ENCODE assay signal across 17 cellular contexts in the genomic region with DNA sequence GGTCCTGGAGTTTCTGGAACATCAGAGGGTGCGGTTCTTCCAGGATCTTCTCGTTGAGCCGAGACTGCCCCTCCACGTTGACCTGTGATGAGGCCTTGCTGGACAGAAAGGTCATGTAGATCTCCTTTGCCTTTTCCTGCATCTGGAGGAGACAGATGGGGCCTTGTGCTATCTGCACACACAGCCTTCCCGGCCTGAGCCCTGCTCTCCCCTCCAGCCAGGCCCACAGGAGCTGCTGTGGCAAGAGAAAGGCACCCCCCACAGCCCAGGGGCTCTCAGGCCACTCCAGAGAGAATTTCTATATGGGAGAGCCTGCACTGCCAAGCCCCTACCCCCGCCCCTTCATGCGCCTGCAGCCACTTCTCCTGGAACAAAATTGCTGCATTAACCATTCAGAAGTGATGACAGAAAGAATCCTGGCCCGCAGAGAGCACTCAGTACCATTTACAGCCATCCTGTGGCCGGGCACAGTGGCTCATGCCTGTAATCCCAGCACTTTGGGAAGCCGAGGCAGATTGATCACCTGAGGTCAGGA. TPM values are rescaled to one million over a fixed set of nuclear protein-coding genes. Genes with fewer than 3 reads are reported as not detected.
DNase-seq lines count a peak whose midpoint lies in the region; ATAC-seq and TF ChIP-seq lines count a peak whose summit lies in the region.
"Had no signal": no experiment of that assay in that cellular context is flagged by ENCODE, and none has a peak within 500 bp of the region (broad histone marks: within the 10 kb centered on the region; RNA-seq: fewer than 3 reads in every experiment).

No MANE protein-coding gene starts in this region.

- H3K36me3 ChIP-seq in spleen: peaks cover 0 to 49% (median 7%) of the 10 kb centered on the region in 6 donors
- H3K36me3 ChIP-seq: gastrocnemius medialis had no signal

- no peak for DNase-seq in activated naive CD4-positive, alpha-beta T cell treated with anti-CD3 and anti-CD28 coated beads, Interleukin-2, amount 10 ng/mL, durations not matched to agents 7 days and 5 days
- DNase-seq in activated naive CD4-positive, alpha-beta T cell (lab: John Stamatoyannopoulos, UW): no peak
- DNase-seq in NB4 (ENCODE audit: low read depth) (no peak), spleen (peak; percentile 71), pons (ENCODE audit: low spot score) (no peak)
- no peak for DNase-seq in activated naive CD8-positive, alpha-beta T cell treated with anti-CD3 and anti-CD28 coated beads, Interleukin-2, amount 10 ng/mL, durations not matched to agents 7 days and 5 days
- DNase-seq: activated CD8-positive, alpha-beta memory T cell treated with anti-CD3 and anti-CD28 coated beads for 24 hours; activated effector memory CD4-positive, alpha-beta T cell treated with Interleukin-2 at 50 U/mL for 16 hours; gastrocnemius medialis; NCI-H1048; NCI-H2081; NCI-H524; occipital lobe had no signal

- CTCF ChIA-PET in activated naive CD4-positive, alpha-beta T cell treated with anti-CD3 and anti-CD28 coated beads, Interleukin-2, amount 10 ng/mL, durations not matched to agents 7 days and 5 days (lab: Charles Lee): interaction anchor here (3.8 kb wide), 1 partner anchor 12 kb away, joined by 17 read pairs; no protein-coding TSS in a partner anchor

- 90 to 92% (median 92%) methylated on average over 10 of the region's 10 CpGs for WGBS in spleen, 5 donors

- TF ChIP-seq CTCF in NB4 (IDR thresholded peaks at IDR 0.05; ENCODE audit: low read depth, low read length): no peak
- TF ChIP-seq CTCF in spleen (IDR thresholded peaks at IDR 0.05 in 8 of 11, conservative IDR thresholded peaks at IDR 0.05 in 3 of 11): no peak

- H3K27me3 ChIP-seq in spleen (replicated peaks in 1 of 7): no peaks in the 10 kb centered on the region
- H3K27me3 ChIP-seq: gastrocnemius medialis, SJSA1, vagina had no signal

- intact Hi-C loops in spleen (cut with DNase I; ENCODE audit: low total_unique reads): no loop called here

- H3K4me1 ChIP-seq in spleen: peaks cover 23 to 40% (median 37%) of the 10 kb centered on the region in 6 donors

- H3K4me3 ChIP-seq in NB4 (ENCODE audit: low read depth, low read length) (peak overlapping the region; percentile 38), spleen (no peak overlapping the region)
- H3K4me3 ChIP-seq: gastrocnemius medialis, SJSA1, vagina had no signal

- peaks cover 82% of the 10 kb centered on the region for H3K4me1 Mint-ChIP-seq in activated naive CD4-positive, alpha-beta T cell treated with anti-CD3 and anti-CD28 coated beads, Interleukin-2, amount 10 ng/mL, durations not matched to agents 7 days and 5 days
- H3K4me1 Mint-ChIP-seq in activated naive CD8-positive, alpha-beta T cell treated with anti-CD3 and anti-CD28 coated beads, Interleukin-2, amount 10 ng/mL, durations not matched to agents 7 days and 5 days: peaks cover 61% of the 10 kb centered on the region

- POLR2A ChIA-PET in activated naive CD8-positive, alpha-beta T cell treated with anti-CD3 and anti-CD28 coated beads, Interleukin-2, amount 10 ng/mL, durations not matched to agents 7 days and 5 days (lab: Charles Lee): interaction anchor here (1.5 to 5.5 kb wide), 5 partner anchors 11 to 78 kb away, joined by 3 to 95 read pairs (median 11); a partner anchor contains a TSS

- peak overlapping the region in 7 of 8 donors; percentile 39 to 86 (median 80) for H3K27ac ChIP-seq in spleen
- H3K27ac ChIP-seq: gastrocnemius medialis, SJSA1 had no signal

- no peak for ATAC-seq in activated naive CD8-positive, alpha-beta T cell treated with anti-CD3 and anti-CD28 coated beads, Interleukin-2, amount 10 ng/mL, durations not matched to agents 7 days and 5 days (ENCODE audit: low read depth)
- ATAC-seq in HG03521 (IDR thresholded peaks at IDR 0.05; ENCODE audit: unreplicated experiment) (no peak), HG02571 (IDR thresholded peaks at IDR 0.05; ENCODE audit: unreplicated experiment) (no peak)
- ATAC-seq: gastrocnemius medialis had no signal

- no peak overlapping the region for H3K4me3 Mint-ChIP-seq in activated naive CD4-positive, alpha-beta T cell treated with anti-CD3 and anti-CD28 coated beads, Interleukin-2, amount 10 ng/mL, durations not matched to agents 7 days and 5 days
- H3K4me3 Mint-ChIP-seq in activated naive CD8-positive, alpha-beta T cell treated with anti-CD3 and anti-CD28 coated beads, Interleukin-2, amount 10 ng/mL, durations not matched to agents 7 days and 5 days: peak overlapping the region; percentile 83

- no peaks in the 10 kb centered on the region for H3K27me3 Mint-ChIP-seq in activated naive CD4-positive, alpha-beta T cell treated with anti-CD3 and anti-CD28 coated beads, Interleukin-2, amount 10 ng/mL, durations not matched to agents 7 days and 5 days
- H3K27me3 Mint-ChIP-seq in activated naive CD8-positive, alpha-beta T cell treated with anti-CD3 and anti-CD28 coated beads, Interleukin-2, amount 10 ng/mL, durations not matched to agents 7 days and 5 days: no peaks in the 10 kb centered on the region

- H3K9me3 Mint-ChIP-seq in activated naive CD4-positive, alpha-beta T cell treated with anti-CD3 and anti-CD28 coated beads, Interleukin-2, amount 10 ng/mL, durations not matched to agents 7 days and 5 days: no peaks in the 10 kb centered on the region
- no peaks in the 10 kb centered on the region for H3K9me3 Mint-ChIP-seq in activated naive CD8-positive, alpha-beta T cell treated with anti-CD3 and anti-CD28 coated beads, Interleukin-2, amount 10 ng/mL, durations not matched to agents 7 days and 5 days

- H3K9me3 ChIP-seq in spleen: no peaks in the 10 kb centered on the region
- H3K9me3 ChIP-seq: gastrocnemius medialis, SJSA1, vagina had no signal

- peak overlapping the region; percentile 93 for H3K27ac Mint-ChIP-seq in activated naive CD4-positive, alpha-beta T cell treated with anti-CD3 and anti-CD28 coated beads, Interleukin-2, amount 10 ng/mL, durations not matched to agents 7 days and 5 days
- peak overlapping the region; percentile 84 for H3K27ac Mint-ChIP-seq in activated naive CD8-positive, alpha-beta T cell treated with anti-CD3 and anti-CD28 coated beads, Interleukin-2, amount 10 ng/mL, durations not matched to agents 7 days and 5 days

- peaks cover 56% of the 10 kb centered on the region for H3K36me3 Mint-ChIP-seq in activated naive CD4-positive, alpha-beta T cell treated with anti-CD3 and anti-CD28 coated beads, Interleukin-2, amount 10 ng/mL, durations not matched to agents 7 days and 5 days
- peaks cover 36% of the 10 kb centered on the region for H3K36me3 Mint-ChIP-seq in activated naive CD8-positive, alpha-beta T cell treated with anti-CD3 and anti-CD28 coated beads, Interleukin-2, amount 10 ng/mL, durations not matched to agents 7 days and 5 days

- TF ChIP-seq POLR2A in NB4 (IDR thresholded peaks at IDR 0.05; ENCODE audit: extremely low read depth, insufficient read length): no peak
- TF ChIP-seq POLR2A in spleen (IDR thresholded peaks at IDR 0.05): no peak

RNA-seq across cellular contexts. Expression of a gene that starts 26.9 kb away (rescaled TPM):
- 100 to 1,000 TPM; 157 to 159 TPM for total RNA-seq in activated naive CD8-positive, alpha-beta T cell treated with anti-CD3 and anti-CD28 coated beads, Interleukin-2, amount 10 ng/mL, durations not matched to agents 7 days and 5 days
- 10 to 100 TPM; 29.1 to 74.1 (median 38.9) TPM for total RNA-seq in spleen
- 100 to 1,000 TPM in 1 of 3 donors, 10 to 100 TPM in 2; 52.7 to 127 (median 92.9) TPM for polyA plus RNA-seq in spleen
